In genomic region chr14:35400707-35401421, GRCh38 we compare ENCODE assay signal across 8 cellular contexts. TPM values are rescaled to one million over a fixed set of nuclear protein-coding genes. Genes with fewer than 3 reads are reported as not detected.
DNase-seq lines count a peak whose midpoint lies in the region; ATAC-seq and TF ChIP-seq lines count a peak whose summit lies in the region.

No MANE protein-coding gene starts in this region.

- ATAC-seq in RWPE2 (ENCODE audit: low read depth), result no peak
- no peak for ATAC-seq in HG03439 (IDR thresholded peaks at IDR 0.05; ENCODE audit: unreplicated experiment)

- DNase-seq in RWPE2 (ENCODE audit: low spot score) (no peak), cardiac fibroblast (ENCODE audit: low read depth in 2 of 2) (peak in 1 of 2 donors; percentile 60), neural crest cell (ENCODE audit: low read depth, low spot score) (no peak), NCI-H1694 (lab: John Stamatoyannopoulos, UW) (no peak), D341Med (ENCODE audit: low spot score) (no peak), neural progenitor cell (ENCODE audit: low spot score) (no peak)

- H3K4me2 ChIP-seq in BLaER1 (peak overlapping the region; percentile 92), neural progenitor cell (no peak overlapping the region)

- H3K36me3 ChIP-seq in BLaER1, result peaks cover 54% of the 10 kb centered on the region
- peaks cover 38% of the 10 kb centered on the region for H3K36me3 ChIP-seq in RWPE2 (ENCODE audit: low read depth)
- no peaks in the 10 kb centered on the region for H3K36me3 ChIP-seq in neural progenitor cell

- H3K27me3 ChIP-seq in BLaER1 (no peaks in the 10 kb centered on the region), RWPE2 (ENCODE audit: insufficient read depth, poor library complexity, severe bottlenecking) (no peaks in the 10 kb centered on the region), neural progenitor cell (no peaks in the 10 kb centered on the region)

- no peak overlapping the region for H2AFZ ChIP-seq in neural progenitor cell (replicated peaks)

- no peak overlapping the region for H3K27ac ChIP-seq in BLaER1
- H3K27ac ChIP-seq in RWPE2 (ENCODE audit: poor library complexity, severe bottlenecking), result peak overlapping the region; percentile 93
- H3K27ac ChIP-seq in neural progenitor cell, result no peak overlapping the region

- H3F3A ChIP-seq in neural progenitor cell (ENCODE audit: low read depth), result peaks cover 20% of the 10 kb centered on the region

- peak overlapping the region; percentile 39 for H3K4me3 Mint-ChIP-seq in neural crest cell
- no peak overlapping the region for H3K4me3 Mint-ChIP-seq in neural progenitor cell

- H3K4me3 ChIP-seq in BLaER1 (peak overlapping the region; percentile 89), RWPE2 (ENCODE audit: severe bottlenecking) (no peak overlapping the region), cardiac fibroblast (replicated peaks in 1 of 2; ENCODE audit: low read depth in 2 of 2, low read length in 2 of 2) (peak overlapping the region; percentile 71 to 94), neural progenitor cell (no peak overlapping the region)

- H3K9ac ChIP-seq in BLaER1 (peak overlapping the region; percentile 98), neural progenitor cell (no peak overlapping the region)

- H3K36me3 Mint-ChIP-seq in neural crest cell (ENCODE audit: low read depth), result peaks cover 4% of the 10 kb centered on the region
- peaks cover 9% of the 10 kb centered on the region for H3K36me3 Mint-ChIP-seq in neural progenitor cell

- TF ChIP-seq CTCF in RWPE2 (IDR thresholded peaks at IDR 0.05; ENCODE audit: poor library complexity, severe bottlenecking), result no peak
- TF ChIP-seq CTCF in cardiac fibroblast (IDR thresholded peaks at IDR 0.05; ENCODE audit: low read depth, low read length), result no peak
- TF ChIP-seq CTCF in neural crest cell (conservative IDR thresholded peaks at IDR 0.05), result no peak
- no peak for TF ChIP-seq CTCF in neural progenitor cell (IDR thresholded peaks at IDR 0.05)

- H3K9me3 Mint-ChIP-seq in neural crest cell, result no peaks in the 10 kb centered on the region
- H3K9me3 Mint-ChIP-seq in neural progenitor cell, result no peaks in the 10 kb centered on the region

- no peaks in the 10 kb centered on the region for H3K27me3 Mint-ChIP-seq in neural crest cell (ENCODE audit: low read depth)
- H3K27me3 Mint-ChIP-seq in neural progenitor cell (ENCODE audit: insufficient read depth, low read depth), result peaks cover 5% of the 10 kb centered on the region

- H3K79me2 ChIP-seq in neural progenitor cell (ENCODE audit: low read depth), result peaks cover 12% of the 10 kb centered on the region

- H4K20me1 ChIP-seq in BLaER1, result peaks cover 38% of the 10 kb centered on the region
- peaks cover 15% of the 10 kb centered on the region for H4K20me1 ChIP-seq in neural progenitor cell (ENCODE audit: low read depth)

- peaks cover 20% of the 10 kb centered on the region for H3K4me1 Mint-ChIP-seq in neural crest cell
- peaks cover 24% of the 10 kb centered on the region for H3K4me1 Mint-ChIP-seq in neural progenitor cell

- H3K9me3 ChIP-seq in BLaER1 (no peaks in the 10 kb centered on the region), RWPE2 (ENCODE audit: severe bottlenecking) (no peaks in the 10 kb centered on the region), neural progenitor cell (ENCODE audit: low read depth) (no peaks in the 10 kb centered on the region)

- H3K27ac Mint-ChIP-seq in neural crest cell (ENCODE audit: unreplicated experiment) (no peak overlapping the region), neural progenitor cell (no peak overlapping the region)

- H3K4me1 ChIP-seq in BLaER1, result peaks cover 40% of the 10 kb centered on the region
- peaks cover 45% of the 10 kb centered on the region for H3K4me1 ChIP-seq in RWPE2 (ENCODE audit: insufficient read depth, poor library complexity, severe bottlenecking)
- peaks cover 6% of the 10 kb centered on the region for H3K4me1 ChIP-seq in neural progenitor cell

RNA-seq across cellular contexts. Expression of gene NFKBIA, which starts 3.7 kb away (rescaled TPM):
- 30.3 and 31.2 TPM in 2 replicates for total RNA-seq in neural crest cell
- total RNA-seq in neural progenitor cell (ENCODE audit: low replicate concordance), result 26.4 and 31.6 TPM in 2 replicates

Comparison
In these comparisons a context has a peak if more than half of its experiments do, and no peak if none do; other contexts are left out.
1. H3K4me3 ChIP-seq: peak in BLaER1 (single experiment) and cardiac fibroblast (2 of 2); none in RWPE2 (single experiment) and neural progenitor cell (single experiment).